Comparison of ENCODE assay signal across 9 cellular contexts in genomic region chr4:25702848-25703247, GRCh38. TPM values are rescaled to one million over a fixed set of nuclear protein-coding genes. Genes with fewer than 3 reads are reported as not detected.
DNase-seq lines count a peak whose midpoint lies in the region; ATAC-seq and TF ChIP-seq lines count a peak whose summit lies in the region.
"Had no signal": no experiment of that assay in that cellular context is flagged by ENCODE, and none has a peak within 500 bp of the region (broad histone marks: within the 10 kb centered on the region; RNA-seq: fewer than 3 reads in every experiment).

No MANE protein-coding gene starts in this region.

- ATAC-seq in IMR-90 (ENCODE audit: low read depth) (peak; percentile 32), left ventricle myocardium superior (peak; percentile 95), T-helper 17 cell (no peak), GM21529 (IDR thresholded peaks at IDR 0.05; ENCODE audit: unreplicated experiment) (no peak), HG02678 (IDR thresholded peaks at IDR 0.05; ENCODE audit: unreplicated experiment) (no peak)

- H3K9me1 ChIP-seq in IMR-90 (ENCODE audit: insufficient read depth, low read length) = no peaks in the 10 kb centered on the region

- no peak overlapping the region for H3K18ac ChIP-seq in IMR-90 (ENCODE audit: low read depth, low read length)

- H3K14ac ChIP-seq in IMR-90 (replicated peaks; ENCODE audit: low read depth, low read length) = no peak overlapping the region

- WGBS in IMR-90 (ENCODE audit: extremely low coverage in 2 of 2, insufficient read length in 1 of 2), 2 experiments = no CpG with 5 or more reads among the region's 5 CpGs

- no peak overlapping the region for H3K4ac ChIP-seq in IMR-90 (ENCODE audit: low read depth, low read length)

- no peak overlapping the region for H4K8ac ChIP-seq in IMR-90 (ENCODE audit: low read depth in 2 of 2, low read length in 2 of 2)

- no peak overlapping the region for H4K5ac ChIP-seq in IMR-90 (ENCODE audit: low read depth, low read length)

- dilution Hi-C loops in IMR-90 (cut with HindIII; ENCODE audit: low sequenced_read_pairs, unreplicated experiment) = no loop called here

- no peak overlapping the region for H4K91ac ChIP-seq in IMR-90 (ENCODE audit: insufficient read depth, low read depth, low read length)

- no peaks in the 10 kb centered on the region for H3K4me1 ChIP-seq in IMR-90 (ENCODE audit: control insufficient read depth, insufficient read depth, low read length)

- H3K36me3 ChIP-seq in IMR-90 (ENCODE audit: control insufficient read depth, insufficient read depth, low read length) = no peaks in the 10 kb centered on the region

- H3K4me3 ChIP-seq in AG04449 (ENCODE audit: low read depth, low read length) = no peak overlapping the region
- H3K4me3 ChIP-seq in IMR-90 (ENCODE audit: insufficient read depth, low read depth, low read length) = no peak overlapping the region

- intact Hi-C loops in IMR-90 (cut with micrococcal nuclease) = no loop called here
- intact Hi-C loops in left ventricle myocardium superior (cut with micrococcal nuclease) = no loop called here

- H3K27me3 Mint-ChIP-seq in T-helper 17 cell = peaks cover 4% of the 10 kb centered on the region
- H3K27me3 Mint-ChIP-seq: CD4-positive, CD25-positive, alpha-beta regulatory T cell had no signal

- no peaks in the 10 kb centered on the region for H4K20me1 ChIP-seq in IMR-90 (ENCODE audit: insufficient read depth, low read length)

- no peak overlapping the region for H2AK9ac ChIP-seq in IMR-90 (replicated peaks; ENCODE audit: low read depth, low read length, poor library complexity)

- H3K9ac ChIP-seq in IMR-90 (ENCODE audit: low read depth, low read length) = no peak overlapping the region

- no peaks in the 10 kb centered on the region for H3K79me1 ChIP-seq in IMR-90 (ENCODE audit: low read depth in 1 of 2, low read length in 2 of 2)

- H2BK120ac ChIP-seq in IMR-90 (ENCODE audit: low read depth, low read length) = no peak overlapping the region

- DNase-seq in AG04449 (ENCODE audit: low read depth, low spot score) (peak; percentile 33), IMR-90 (peak; percentile 67), anterior cingulate cortex (lab: John Stamatoyannopoulos, UW) (peak in 53 of 58 donors; percentile 2 to 75 (median 32)), left ventricle myocardium superior (peak; percentile 35), T-helper 17 cell (no peak), RKO (ENCODE audit: low spot score) (no peak)
- DNase-seq: CD4-positive, CD25-positive, alpha-beta regulatory T cell had no signal

- no peak overlapping the region for H3K23ac ChIP-seq in IMR-90 (ENCODE audit: low read depth, low read length)

- H3K4me2 ChIP-seq in IMR-90 (ENCODE audit: low read depth, low read length) = no peak overlapping the region

- H3K27ac ChIP-seq in IMR-90 (ENCODE audit: insufficient read depth, low read length) = no peak overlapping the region

- POLR2A ChIA-PET in AG04449 (lab: Yijun Ruan, JAX) = no interaction called here
- POLR2A ChIA-PET in IMR-90 (lab: Charles Lee; ENCODE audit: unreplicated experiment) = no interaction called here

- no TSS peak for BruUV-seq in IMR-90 (replicated peaks; lab: Mats Ljungman, UMichigan)

- TF ChIP-seq CTCF in AG04449 (IDR thresholded peaks at IDR 0.05; ENCODE audit: insufficient read depth, low read length, missing control alignments) (no peak), IMR-90 (conservative IDR thresholded peaks at IDR 0.05; ENCODE audit: low read depth, low read length) (no peak)

- H3K27ac Mint-ChIP-seq in T-helper 17 cell = no peak overlapping the region
- H3K27ac Mint-ChIP-seq: CD4-positive, CD25-positive, alpha-beta regulatory T cell had no signal

- CTCF ChIA-PET in AG04449 (lab: Yijun Ruan, JAX) (interaction anchor here (1.8 kb wide), 1 partner anchor 262 kb away, joined by 5 read pairs; no protein-coding TSS in a partner anchor), IMR-90 (lab: Yijun Ruan, JAX) (interaction anchor here (1.6 kb wide), 1 partner anchor 13 kb away, joined by 4 read pairs; no protein-coding TSS in a partner anchor)

- in situ Hi-C loops in IMR-90 (cut with MboI; ENCODE audit: low sequenced_read_pairs) = no loop called here

- no peak overlapping the region for H3K4me3 Mint-ChIP-seq in T-helper 17 cell
- H3K4me3 Mint-ChIP-seq: CD4-positive, CD25-positive, alpha-beta regulatory T cell had no signal

- H3K56ac ChIP-seq in IMR-90 (ENCODE audit: extremely low read depth, insufficient read depth, low read length) = no peak overlapping the region

- no peak for TF ChIP-seq POLR2A in IMR-90 (IDR thresholded peaks at IDR 0.05; ENCODE audit: low read depth, low read length)

- TF ChIP-seq RAD21 in IMR-90 (IDR thresholded peaks at IDR 0.05; ENCODE audit: low read length) = no peak

- H2AFZ ChIP-seq in IMR-90 (replicated peaks; ENCODE audit: low read length, poor library complexity) = no peak overlapping the region

- H3K4me1 Mint-ChIP-seq in T-helper 17 cell = no peaks in the 10 kb centered on the region
- H3K4me1 Mint-ChIP-seq: CD4-positive, CD25-positive, alpha-beta regulatory T cell had no signal

- H2BK5ac ChIP-seq in IMR-90 (ENCODE audit: low read depth, low read length, poor library complexity, severe bottlenecking) = no peak overlapping the region

- H2BK15ac ChIP-seq in IMR-90 (ENCODE audit: low read depth, low read length) = no peak overlapping the region

- H3K36me3 Mint-ChIP-seq in T-helper 17 cell (ENCODE audit: low read depth) = no peaks in the 10 kb centered on the region
- H3K36me3 Mint-ChIP-seq: CD4-positive, CD25-positive, alpha-beta regulatory T cell had no signal

- no peak overlapping the region for H2BK20ac ChIP-seq in IMR-90 (ENCODE audit: low read depth, low read length)

- H3K9me3 ChIP-seq in IMR-90 (ENCODE audit: control insufficient read depth, insufficient read depth, low read length) = no peaks in the 10 kb centered on the region
- no peaks in the 10 kb centered on the region for H3K9me3 ChIP-seq in T-helper 17 cell (ENCODE audit: control insufficient read depth, low read length, poor library complexity, severe bottlenecking)

- no peak overlapping the region for H2AK5ac ChIP-seq in IMR-90 (ENCODE audit: low read depth, low read length)

- peaks cover 2% of the 10 kb centered on the region; the same call in 1 of the 2 replicates for H3K27me3 ChIP-seq in IMR-90 (ENCODE audit: control insufficient read depth, insufficient read depth, low read length)

TF ChIP-seq in IMR-90, 13 proteins besides CTCF, POLR2A, EP300 and RAD21:
- TF ChIP-seq USF2 (IDR thresholded peaks at IDR 0.05; ENCODE audit: low read depth, low read length) (peak; percentile 15; the same call in 1 of the 2 replicates), MXI1 (IDR thresholded peaks at IDR 0.05; ENCODE audit: borderline replicate concordance, low read depth, low read length) (no peak), RFX5 (IDR thresholded peaks at IDR 0.05; ENCODE audit: low read depth, low read length) (no peak), FOS (IDR thresholded peaks at IDR 0.05; ENCODE audit: low read depth, low read length) (no peak), NFE2L2 (IDR thresholded peaks at IDR 0.05; ENCODE audit: low read depth, low read length) (no peak), CHD1 (IDR thresholded peaks at IDR 0.05; ENCODE audit: low read depth, low read length) (no peak), BHLHE40 (IDR thresholded peaks at IDR 0.05; ENCODE audit: low read depth, low read length) (no peak), MAFK (IDR thresholded peaks at IDR 0.05; ENCODE audit: low read depth, low read length) (no peak), CEBPB (IDR thresholded peaks at IDR 0.05; ENCODE audit: low read depth, low read length) (no peak)
TF ChIP-seq in IMR-90: peak in this region for 1.

RNA-seq across cellular contexts. Expression of gene SLC34A2, which starts 47.2 kb away (rescaled TPM):
- total RNA-seq in IMR-90 (2012; rRNA removed) (not detected in 2 replicates), left ventricle myocardium superior (0.07 TPM), T-helper 17 cell (not detected)
- not detected in 2 replicates for polyA plus RNA-seq in IMR-90 (2012; rRNA removed)
- not detected in 2 replicates for polyA plus RNA-seq in IMR-90 (2012; cell fraction: cytosol; rRNA removed)
- polyA plus RNA-seq in IMR-90 (2012; cell fraction: nucleus; rRNA removed; ENCODE audit: low replicate concordance) = not detected in 2 replicates
- total RNA-seq: CD4-positive, CD25-positive, alpha-beta regulatory T cell had no signal
- polyA plus RNA-seq: CD4-positive, CD25-positive, alpha-beta regulatory T cell had no signal

Comparison
In these comparisons a context has a peak if more than half of its experiments do, and no peak if none do; other contexts are left out.
1. DNase-seq: peak in AG04449 (single experiment), IMR-90 (single experiment), anterior cingulate cortex (53 of 58) and left ventricle myocardium superior (single experiment); none in T-helper 17 cell (0 of 3) and RKO (single experiment).
2. ATAC-seq: peak in IMR-90 (single experiment) and left ventricle myocardium superior (single experiment); none in T-helper 17 cell (single experiment), GM21529 (single experiment) and HG02678 (single experiment).